In the genomic region with DNA sequence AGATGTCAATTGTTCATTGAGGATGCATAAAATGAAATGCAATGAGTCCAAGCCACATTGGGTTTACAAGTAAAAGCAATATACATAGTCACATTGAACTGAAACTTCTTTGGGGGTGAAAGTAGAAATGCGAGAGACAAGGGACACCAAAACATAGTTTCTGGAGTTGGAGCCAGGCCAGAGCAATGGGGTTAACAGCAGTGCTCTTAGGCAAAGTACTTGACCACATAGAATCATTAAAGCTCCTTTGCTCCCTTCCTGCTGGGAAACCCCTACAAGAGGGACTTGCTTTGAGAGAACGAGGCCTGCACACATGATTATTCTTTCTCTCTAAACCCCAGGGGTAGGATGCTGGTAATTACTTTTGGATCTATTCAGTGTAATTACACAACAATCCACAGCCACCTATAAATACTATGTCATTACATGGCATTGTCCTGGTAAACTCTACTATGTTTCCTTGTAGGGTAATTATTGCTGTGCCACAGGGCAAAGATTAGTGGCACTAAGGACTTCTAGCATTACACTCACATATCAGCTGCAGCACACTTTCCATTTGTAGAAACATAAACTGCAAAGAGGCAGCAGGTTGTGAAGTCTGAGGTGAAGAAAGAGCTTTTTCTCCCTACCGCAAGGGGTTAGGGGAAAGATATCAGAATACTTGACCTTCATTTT, we compare ENCODE assay signal across 18 cellular contexts.
DNase-seq lines count a peak whose midpoint lies in the region; ATAC-seq and TF ChIP-seq lines count a peak whose summit lies in the region.
"Had no signal": no experiment of that assay in that cellular context is flagged by ENCODE, and none has a peak within 500 bp of the region (broad histone marks: within the 10 kb centered on the region; RNA-seq: fewer than 3 reads in every experiment).

No MANE protein-coding gene starts in this region.

- H3K4me1 Mint-ChIP-seq in stimulated activated naive CD8-positive, alpha-beta T cell treated with anti-CD3 and anti-CD28 coated beads, Interleukin-15, amount 100 ng/mL, for 72 hours = no peaks in the 10 kb centered on the region
- no peaks in the 10 kb centered on the region for H3K4me1 Mint-ChIP-seq in activated T-cell treated with anti-CD3 and anti-CD28 coated beads, Interleukin-2, amount 50 U/mL, for 72 hours (ENCODE audit: low read depth)
- H3K4me1 Mint-ChIP-seq: stimulated activated effector memory CD8-positive, alpha-beta T cell treated with anti-CD3 and anti-CD28 coated beads, Interleukin-12 subunit alpha, Interleukin-12 subunit beta, amount 100 ng/mL, for 72 hours had no signal

- no peak overlapping the region for H3K4me3 ChIP-seq in mucosa of descending colon
- H3K4me3 ChIP-seq: gastrocnemius medialis, tibial artery had no signal

- intact Hi-C loops in mucosa of descending colon (cut with DNase I, micrococcal nuclease) = no loop called here

- TF ChIP-seq CTCF in mucosa of descending colon (IDR thresholded peaks at IDR 0.05) = no peak

- ATAC-seq in GM21515 (IDR thresholded peaks at IDR 0.05; ENCODE audit: unreplicated experiment) (peak; percentile 48), mucosa of descending colon (peak; percentile 74), GM19397 (IDR thresholded peaks at IDR 0.05; ENCODE audit: unreplicated experiment) (no peak), GM21526 (IDR thresholded peaks at IDR 0.05; ENCODE audit: low FRiP score, unreplicated experiment) (no peak)
- no peak for ATAC-seq in stimulated activated naive CD8-positive, alpha-beta T cell treated with anti-CD3 and anti-CD28 coated beads, Interleukin-15, amount 100 ng/mL, for 72 hours
- ATAC-seq in activated T-cell treated with anti-CD3 and anti-CD28 coated beads, Interleukin-2, amount 50 U/mL, for 72 hours (replicated peaks in 1 of 2) = no peak
- ATAC-seq: gastrocnemius medialis; SK-N-SH treated with all-trans-retinoic acid at 6 μM for 48 hours; stimulated activated effector memory CD8-positive, alpha-beta T cell treated with anti-CD3 and anti-CD28 coated beads, Interleukin-12 subunit alpha, Interleukin-12 subunit beta, amount 100 ng/mL, for 72 hours had no signal

- DNase-seq in NCI-H1048 (lab: John Stamatoyannopoulos, UW) = peak; percentile 33
- peak; percentile 98 for DNase-seq in NCI-H2107 treated with DMSO at 0.1 percent for 48 hours (lab: John Stamatoyannopoulos, UW; ENCODE audit: unreplicated experiment)
- peak in 1 of 3 donors; percentile 16 for DNase-seq in mucosa of descending colon
- DNase-seq in stimulated activated naive CD8-positive, alpha-beta T cell treated with anti-CD3 and anti-CD28 coated beads, Interleukin-15, amount 100 ng/mL, for 72 hours = no peak
- no peak for DNase-seq in activated T-cell treated with anti-CD3 and anti-CD28 coated beads, Interleukin-2, amount 50 U/mL, for 72 hours
- DNase-seq: activated CD4-positive, alpha-beta T cell treated with anti-CD3 and anti-CD28 coated beads for 1 hour; AML-193; gastrocnemius medialis; retina; stimulated activated CD4-positive, alpha-beta T cell treated with anti-CD3 and anti-CD28 coated beads, Interleukin-15, amount 100 ng/mL, for 24 hours; T1000; tibial artery had no signal

- no peak overlapping the region for H3K4me3 Mint-ChIP-seq in stimulated activated naive CD8-positive, alpha-beta T cell treated with anti-CD3 and anti-CD28 coated beads, Interleukin-15, amount 100 ng/mL, for 72 hours
- H3K4me3 Mint-ChIP-seq in activated T-cell treated with anti-CD3 and anti-CD28 coated beads, Interleukin-2, amount 50 U/mL, for 72 hours = no peak overlapping the region
- H3K4me3 Mint-ChIP-seq: stimulated activated effector memory CD8-positive, alpha-beta T cell treated with anti-CD3 and anti-CD28 coated beads, Interleukin-12 subunit alpha, Interleukin-12 subunit beta, amount 100 ng/mL, for 72 hours had no signal

- no peaks in the 10 kb centered on the region for H3K36me3 Mint-ChIP-seq in activated T-cell treated with anti-CD3 and anti-CD28 coated beads, Interleukin-2, amount 50 U/mL, for 72 hours (ENCODE audit: insufficient read depth in 2 of 2)
- H3K36me3 Mint-ChIP-seq: stimulated activated effector memory CD8-positive, alpha-beta T cell treated with anti-CD3 and anti-CD28 coated beads, Interleukin-12 subunit alpha, Interleukin-12 subunit beta, amount 100 ng/mL, for 72 hours had no signal

- H3K27me3 Mint-ChIP-seq in stimulated activated naive CD8-positive, alpha-beta T cell treated with anti-CD3 and anti-CD28 coated beads, Interleukin-15, amount 100 ng/mL, for 72 hours = no peaks in the 10 kb centered on the region
- H3K27me3 Mint-ChIP-seq in activated T-cell treated with anti-CD3 and anti-CD28 coated beads, Interleukin-2, amount 50 U/mL, for 72 hours (ENCODE audit: low read depth) = no peaks in the 10 kb centered on the region

- H3K4me1 ChIP-seq in mucosa of descending colon (ENCODE audit: low read depth) = no peaks in the 10 kb centered on the region
- H3K4me1 ChIP-seq: gastrocnemius medialis, tibial artery had no signal

- H3K9me3 ChIP-seq in mucosa of descending colon = no peaks in the 10 kb centered on the region
- H3K9me3 ChIP-seq: gastrocnemius medialis, tibial artery had no signal

- no peak overlapping the region for H3K27ac Mint-ChIP-seq in stimulated activated naive CD8-positive, alpha-beta T cell treated with anti-CD3 and anti-CD28 coated beads, Interleukin-15, amount 100 ng/mL, for 72 hours
- no peak overlapping the region for H3K27ac Mint-ChIP-seq in activated T-cell treated with anti-CD3 and anti-CD28 coated beads, Interleukin-2, amount 50 U/mL, for 72 hours
- H3K27ac Mint-ChIP-seq: activated T-helper 2 cell treated with anti-CD3 and anti-CD28 coated beads, Interferon-gamma antibody, Interleukin-2, Interleukin-4, amounts not matched to agents 10 μg/mL and 5 μg/mL and 100 μg/mL, durations not matched to agents 14 hours and 24 hours and 36 hours; stimulated activated effector memory CD8-positive, alpha-beta T cell treated with anti-CD3 and anti-CD28 coated beads, Interleukin-12 subunit alpha, Interleukin-12 subunit beta, amount 100 ng/mL, for 72 hours had no signal

- H3K36me3 ChIP-seq in mucosa of descending colon (ENCODE audit: low read depth) = no peaks in the 10 kb centered on the region
- H3K36me3 ChIP-seq: gastrocnemius medialis, tibial artery had no signal

- peaks cover 6 to 7% of the 10 kb centered on the region in 2 donors for H3K9me3 Mint-ChIP-seq in stimulated activated naive CD8-positive, alpha-beta T cell treated with anti-CD3 and anti-CD28 coated beads, Interleukin-15, amount 100 ng/mL, for 72 hours
- peaks cover 11 to 17% of the 10 kb centered on the region in 2 donors for H3K9me3 Mint-ChIP-seq in activated T-cell treated with anti-CD3 and anti-CD28 coated beads, Interleukin-2, amount 50 U/mL, for 72 hours

Comparison
In these comparisons a context has a peak if more than half of its experiments do, and no peak if none do; other contexts are left out.
1. ATAC-seq: peak in GM21515 (single experiment) and mucosa of descending colon (single experiment); none in stimulated activated naive CD8-positive, alpha-beta T cell treated with anti-CD3 and anti-CD28 coated beads, Interleukin-15, amount 100 ng/mL, for 72 hours (single experiment), GM19397 (single experiment), activated T-cell treated with anti-CD3 and anti-CD28 coated beads, Interleukin-2, amount 50 U/mL, for 72 hours (0 of 2) and GM21526 (single experiment).
2. DNase-seq: peak in NCI-H1048 (single experiment) and NCI-H2107 treated with DMSO at 0.1 percent for 48 hours (single experiment); none in stimulated activated naive CD8-positive, alpha-beta T cell treated with anti-CD3 and anti-CD28 coated beads, Interleukin-15, amount 100 ng/mL, for 72 hours (0 of 2) and activated T-cell treated with anti-CD3 and anti-CD28 coated beads, Interleukin-2, amount 50 U/mL, for 72 hours (0 of 2).